1 cellular context compared by ENCODE assay signal in the genomic region with DNA sequence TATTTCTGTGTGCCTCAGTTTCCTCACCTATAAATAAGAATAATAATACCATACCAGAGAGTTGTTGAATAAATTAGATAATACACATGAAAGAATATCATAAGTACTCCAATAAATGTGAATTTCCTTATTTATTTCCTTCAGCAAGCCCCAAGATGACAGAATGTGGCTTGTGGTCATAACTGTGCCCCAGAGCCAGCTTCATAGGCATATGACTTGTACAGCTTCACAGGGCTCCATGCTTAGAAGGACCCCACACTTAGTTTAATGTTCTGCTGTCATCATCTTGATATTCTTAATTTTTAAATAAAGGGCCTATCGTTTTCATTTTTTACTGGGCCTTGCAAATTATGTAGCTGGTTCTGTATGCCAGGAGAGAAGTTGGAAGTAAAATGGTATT.
TF ChIP-seq lines count a peak whose summit lies in the region.

No MANE protein-coding gene starts in this region.

TF ChIP-seq in GM12878, 131 proteins besides CTCF, POLR2A, EP300 and RAD21:
- TF ChIP-seq HDGF (IDR thresholded peaks at IDR 0.05) = no peak
- TF ChIP-seq SMARCA5 (IDR thresholded peaks at IDR 0.05) = no peak
- TF ChIP-seq MYB (IDR thresholded peaks at IDR 0.05; ENCODE audit: borderline replicate concordance, low read depth, low read length) = no peak
- TF ChIP-seq ESRRA (IDR thresholded peaks at IDR 0.05; ENCODE audit: low read length) = no peak
- no peak for TF ChIP-seq DPF2 (IDR thresholded peaks at IDR 0.05)
- TF ChIP-seq ASH2L (IDR thresholded peaks at IDR 0.05; ENCODE audit: borderline replicate concordance, low read depth) = no peak
- TF ChIP-seq RFX5 (IDR thresholded peaks at IDR 0.05; ENCODE audit: low read depth, low read length) = no peak
- TF ChIP-seq YBX1 (IDR thresholded peaks at IDR 0.05) = no peak
- TF ChIP-seq BCL11A (IDR thresholded peaks at IDR 0.05; ENCODE audit: low read depth, low read length) = no peak
- TF ChIP-seq, protein P1, sequence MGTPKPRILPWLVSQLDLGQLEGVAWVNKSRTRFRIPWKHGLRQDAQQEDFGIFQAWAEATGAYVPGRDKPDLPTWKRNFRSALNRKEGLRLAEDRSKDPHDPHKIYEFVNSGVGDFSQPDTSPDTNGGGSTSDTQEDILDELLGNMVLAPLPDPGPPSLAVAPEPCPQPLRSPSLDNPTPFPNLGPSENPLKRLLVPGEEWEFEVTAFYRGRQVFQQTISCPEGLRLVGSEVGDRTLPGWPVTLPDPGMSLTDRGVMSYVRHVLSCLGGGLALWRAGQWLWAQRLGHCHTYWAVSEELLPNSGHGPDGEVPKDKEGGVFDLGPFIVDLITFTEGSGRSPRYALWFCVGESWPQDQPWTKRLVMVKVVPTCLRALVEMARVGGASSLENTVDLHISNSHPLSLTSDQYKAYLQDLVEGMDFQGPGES (IDR thresholded peaks at IDR 0.05) = no peak
- TF ChIP-seq SMAD1 (IDR thresholded peaks at IDR 0.05; ENCODE audit: low read depth, partially characterized antibody) = no peak
- no peak for TF ChIP-seq CHD1 (IDR thresholded peaks at IDR 0.05; ENCODE audit: low read depth, low read length)
- TF ChIP-seq, protein P2, sequence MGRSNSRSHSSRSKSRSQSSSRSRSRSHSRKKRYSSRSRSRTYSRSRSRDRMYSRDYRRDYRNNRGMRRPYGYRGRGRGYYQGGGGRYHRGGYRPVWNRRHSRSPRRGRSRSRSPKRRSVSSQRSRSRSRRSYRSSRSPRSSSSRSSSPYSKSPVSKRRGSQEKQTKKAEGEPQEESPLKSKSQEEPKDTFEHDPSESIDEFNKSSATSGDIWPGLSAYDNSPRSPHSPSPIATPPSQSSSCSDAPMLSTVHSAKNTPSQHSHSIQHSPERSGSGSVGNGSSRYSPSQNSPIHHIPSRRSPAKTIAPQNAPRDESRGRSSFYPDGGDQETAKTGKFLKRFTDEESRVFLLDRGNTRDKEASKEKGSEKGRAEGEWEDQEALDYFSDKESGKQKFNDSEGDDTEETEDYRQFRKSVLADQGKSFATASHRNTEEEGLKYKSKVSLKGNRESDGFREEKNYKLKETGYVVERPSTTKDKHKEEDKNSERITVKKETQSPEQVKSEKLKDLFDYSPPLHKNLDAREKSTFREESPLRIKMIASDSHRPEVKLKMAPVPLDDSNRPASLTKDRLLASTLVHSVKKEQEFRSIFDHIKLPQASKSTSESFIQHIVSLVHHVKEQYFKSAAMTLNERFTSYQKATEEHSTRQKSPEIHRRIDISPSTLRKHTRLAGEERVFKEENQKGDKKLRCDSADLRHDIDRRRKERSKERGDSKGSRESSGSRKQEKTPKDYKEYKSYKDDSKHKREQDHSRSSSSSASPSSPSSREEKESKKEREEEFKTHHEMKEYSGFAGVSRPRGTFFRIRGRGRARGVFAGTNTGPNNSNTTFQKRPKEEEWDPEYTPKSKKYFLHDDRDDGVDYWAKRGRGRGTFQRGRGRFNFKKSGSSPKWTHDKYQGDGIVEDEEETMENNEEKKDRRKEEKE (IDR thresholded peaks at IDR 0.05) = no peak
- no peak for TF ChIP-seq CREB1 (IDR thresholded peaks at IDR 0.05; ENCODE audit: low read depth)
- no peak for TF ChIP-seq NFXL1 (IDR thresholded peaks at IDR 0.05; ENCODE audit: borderline replicate concordance)
- TF ChIP-seq, protein P3, sequence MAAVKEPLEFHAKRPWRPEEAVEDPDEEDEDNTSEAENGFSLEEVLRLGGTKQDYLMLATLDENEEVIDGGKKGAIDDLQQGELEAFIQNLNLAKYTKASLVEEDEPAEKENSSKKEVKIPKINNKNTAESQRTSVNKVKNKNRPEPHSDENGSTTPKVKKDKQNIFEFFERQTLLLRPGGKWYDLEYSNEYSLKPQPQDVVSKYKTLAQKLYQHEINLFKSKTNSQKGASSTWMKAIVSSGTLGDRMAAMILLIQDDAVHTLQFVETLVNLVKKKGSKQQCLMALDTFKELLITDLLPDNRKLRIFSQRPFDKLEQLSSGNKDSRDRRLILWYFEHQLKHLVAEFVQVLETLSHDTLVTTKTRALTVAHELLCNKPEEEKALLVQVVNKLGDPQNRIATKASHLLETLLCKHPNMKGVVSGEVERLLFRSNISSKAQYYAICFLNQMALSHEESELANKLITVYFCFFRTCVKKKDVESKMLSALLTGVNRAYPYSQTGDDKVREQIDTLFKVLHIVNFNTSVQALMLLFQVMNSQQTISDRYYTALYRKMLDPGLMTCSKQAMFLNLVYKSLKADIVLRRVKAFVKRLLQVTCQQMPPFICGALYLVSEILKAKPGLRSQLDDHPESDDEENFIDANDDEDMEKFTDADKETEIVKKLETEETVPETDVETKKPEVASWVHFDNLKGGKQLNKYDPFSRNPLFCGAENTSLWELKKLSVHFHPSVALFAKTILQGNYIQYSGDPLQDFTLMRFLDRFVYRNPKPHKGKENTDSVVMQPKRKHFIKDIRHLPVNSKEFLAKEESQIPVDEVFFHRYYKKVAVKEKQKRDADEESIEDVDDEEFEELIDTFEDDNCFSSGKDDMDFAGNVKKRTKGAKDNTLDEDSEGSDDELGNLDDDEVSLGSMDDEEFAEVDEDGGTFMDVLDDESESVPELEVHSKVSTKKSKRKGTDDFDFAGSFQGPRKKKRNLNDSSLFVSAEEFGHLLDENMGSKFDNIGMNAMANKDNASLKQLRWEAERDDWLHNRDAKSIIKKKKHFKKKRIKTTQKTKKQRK (IDR thresholded peaks at IDR 0.05; ENCODE audit: low read depth, low read length) = no peak
- no peak for TF ChIP-seq SRF (IDR thresholded peaks at IDR 0.05; ENCODE audit: low read depth in 2 of 2, low read length in 2 of 2)
